11 cellular contexts compared by ENCODE assay signal in genomic region chr4:142408003-142408441, GRCh38.
DNase-seq lines count a peak whose midpoint lies in the region; ATAC-seq and TF ChIP-seq lines count a peak whose summit lies in the region.
"Had no signal": no experiment of that assay in that cellular context is flagged by ENCODE, and none has a peak within 500 bp of the region (broad histone marks: within the 10 kb centered on the region; RNA-seq: fewer than 3 reads in every experiment).

No MANE protein-coding gene starts in this region.

- intact Hi-C loops in testis (cut with DNase I; ENCODE audit: low total_unique reads) = no loop called here

- H3K4me3 ChIP-seq in SJSA1 = no peak overlapping the region
- no peak overlapping the region for H3K4me3 ChIP-seq in epithelial cell of esophagus (ENCODE audit: low read length)
- no peak overlapping the region for H3K4me3 ChIP-seq in retinal pigment epithelial cell (ENCODE audit: low read length)
- no peak overlapping the region for H3K4me3 ChIP-seq in testis

- H3K36me3 ChIP-seq in SJSA1 (no peaks in the 10 kb centered on the region), testis (ENCODE audit: low read depth, missing control alignments) (no peaks in the 10 kb centered on the region)

- TF ChIP-seq CTCF in epithelial cell of esophagus (IDR thresholded peaks at IDR 0.05; ENCODE audit: insufficient read depth, low read depth, low read length, missing control alignments) (no peak), retinal pigment epithelial cell (conservative IDR thresholded peaks at IDR 0.05; ENCODE audit: low read depth, low read length) (no peak), testis (IDR thresholded peaks at IDR 0.05) (no peak)

- WGBS in testis, 2 donors = 83 to 90% methylated on average over 5 of the region's 5 CpGs

- H3K36me3 Mint-ChIP-seq in activated CD8-positive, alpha-beta memory T cell treated with anti-CD3 and anti-CD28 coated beads, Interleukin-2, amount 10 ng/mL, durations not matched to agents 7 days and 5 days = no peaks in the 10 kb centered on the region

- ATAC-seq in activated CD8-positive, alpha-beta memory T cell treated with anti-CD3 and anti-CD28 coated beads, Interleukin-2, amount 10 ng/mL, durations not matched to agents 7 days and 5 days = no peak

- no peaks in the 10 kb centered on the region for H3K27me3 Mint-ChIP-seq in activated CD8-positive, alpha-beta memory T cell treated with anti-CD3 and anti-CD28 coated beads, Interleukin-2, amount 10 ng/mL, durations not matched to agents 7 days and 5 days

- TF ChIP-seq POLR2A in testis (IDR thresholded peaks at IDR 0.05) = no peak

- peak overlapping the region; percentile 73 for H3K27ac Mint-ChIP-seq in activated CD8-positive, alpha-beta memory T cell treated with anti-CD3 and anti-CD28 coated beads, Interleukin-2, amount 10 ng/mL, durations not matched to agents 7 days and 5 days

- H3K4me3 Mint-ChIP-seq in activated CD8-positive, alpha-beta memory T cell treated with anti-CD3 and anti-CD28 coated beads, Interleukin-2, amount 10 ng/mL, durations not matched to agents 7 days and 5 days = no peak overlapping the region

- peaks cover 46% of the 10 kb centered on the region for H3K4me1 Mint-ChIP-seq in activated CD8-positive, alpha-beta memory T cell treated with anti-CD3 and anti-CD28 coated beads, Interleukin-2, amount 10 ng/mL, durations not matched to agents 7 days and 5 days

- no peaks in the 10 kb centered on the region for H3K27me3 ChIP-seq in SJSA1 (replicated peaks)
- H3K27me3 ChIP-seq in testis = no peaks in the 10 kb centered on the region

- no peak for DNase-seq in activated CD8-positive, alpha-beta memory T cell treated with anti-CD3 and anti-CD28 coated beads, Interleukin-2, amount 10 ng/mL, durations not matched to agents 7 days and 5 days
- no peak for DNase-seq in activated CD8-positive, alpha-beta memory T cell treated with anti-CD3 and anti-CD28 coated beads for 24 hours
- DNase-seq in SJSA1 (ENCODE audit: low read depth in 1 of 2, low spot score in 2 of 2) = peak in 1 of 2 experiments; percentile 31
- DNase-seq in epithelial cell of esophagus (ENCODE audit: low read depth) = peak; percentile 94
- peak; percentile 88 for DNase-seq in retinal pigment epithelial cell (ENCODE audit: low read depth)
- DNase-seq in SIG-M5 (lab: John Stamatoyannopoulos, UW) = no peak
- no peak for DNase-seq in testis
- DNase-seq in NCI-H187 treated with DMSO at 0.1 percent for 48 hours (lab: John Stamatoyannopoulos, UW) = no peak
- DNase-seq: AML-193; NCI-H526 treated with DMSO at 0.1 percent for 48 hours; stimulated activated CD4-positive, alpha-beta T cell treated with anti-CD3 and anti-CD28 coated beads, Interleukin-12 subunit alpha, Interleukin-12 subunit beta, amount 100 ng/mL, for 4 hours had no signal

- H3K27ac ChIP-seq in SJSA1 = peak overlapping the region; percentile 23; the same call in 1 of the 2 replicates
- H3K27ac ChIP-seq in testis = no peak overlapping the region

- H3K9me3 ChIP-seq in SJSA1 (replicated peaks) = no peaks in the 10 kb centered on the region
- no peaks in the 10 kb centered on the region for H3K9me3 ChIP-seq in testis

- no peaks in the 10 kb centered on the region for H3K9me3 Mint-ChIP-seq in activated CD8-positive, alpha-beta memory T cell treated with anti-CD3 and anti-CD28 coated beads, Interleukin-2, amount 10 ng/mL, durations not matched to agents 7 days and 5 days (ENCODE audit: low read depth)

- CTCF ChIA-PET in activated CD8-positive, alpha-beta memory T cell treated with anti-CD3 and anti-CD28 coated beads, Interleukin-2, amount 10 ng/mL, durations not matched to agents 7 days and 5 days (lab: Charles Lee) = interaction anchor here (3.3 kb wide), 1 partner anchor 9 kb away, joined by 26 read pairs; no protein-coding TSS in a partner anchor

- H3K4me1 ChIP-seq in SJSA1 (replicated peaks) (peaks cover 18% of the 10 kb centered on the region), testis (no peaks in the 10 kb centered on the region)

Comparison
In these comparisons a context has a peak if more than half of its experiments do, and no peak if none do; other contexts are left out.
1. DNase-seq: peak in epithelial cell of esophagus (single experiment) and retinal pigment epithelial cell (single experiment); none in activated CD8-positive, alpha-beta memory T cell treated with anti-CD3 and anti-CD28 coated beads, Interleukin-2, amount 10 ng/mL, durations not matched to agents 7 days and 5 days (single experiment), activated CD8-positive, alpha-beta memory T cell treated with anti-CD3 and anti-CD28 coated beads for 24 hours (single experiment), SIG-M5 (single experiment), testis (single experiment) and NCI-H187 treated with DMSO at 0.1 percent for 48 hours (single experiment).